10 cellular contexts compared by ENCODE assay signal in the genomic region with DNA sequence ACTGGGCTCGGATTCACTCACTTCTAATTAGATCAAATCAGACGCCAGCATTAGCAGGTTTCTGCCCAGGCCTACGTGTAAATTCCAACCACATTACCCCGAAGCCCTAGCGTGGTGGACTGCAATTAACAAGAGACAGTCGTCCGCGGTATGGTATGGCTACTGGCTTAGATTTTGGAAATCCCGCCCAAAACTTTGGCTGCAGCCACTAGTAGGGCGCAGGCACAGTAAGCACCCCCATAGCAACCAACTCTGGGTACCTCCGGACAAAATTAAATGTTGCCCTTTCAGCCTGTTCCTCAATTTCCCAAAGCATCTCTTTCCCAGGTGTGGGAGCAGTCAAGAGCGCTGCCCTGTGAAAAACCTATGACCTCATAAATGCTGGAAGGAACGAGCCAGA. TPM values are rescaled to one million over a fixed set of nuclear protein-coding genes. Genes with fewer than 3 reads are reported as not detected.
DNase-seq lines count a peak whose midpoint lies in the region; ATAC-seq, FAIRE-seq and TF ChIP-seq lines count a peak whose summit lies in the region.
"Had no signal": no experiment of that assay in that cellular context is flagged by ENCODE, and none has a peak within 500 bp of the region (broad histone marks: within the 10 kb centered on the region; RNA-seq: fewer than 3 reads in every experiment).

No MANE protein-coding gene starts in this region.

- H3K27ac Mint-ChIP-seq in activated naive CD4-positive, alpha-beta T cell treated with anti-CD3 and anti-CD28 coated beads, Interleukin-2, amount 10 ng/mL, durations not matched to agents 7 days and 5 days, result no peak overlapping the region

- H3K27me3 Mint-ChIP-seq in activated naive CD4-positive, alpha-beta T cell treated with anti-CD3 and anti-CD28 coated beads, Interleukin-2, amount 10 ng/mL, durations not matched to agents 7 days and 5 days, result peaks cover 19% of the 10 kb centered on the region

- ATAC-seq in upper lobe of right lung, result no peak
- no peak for ATAC-seq in HG02623 (IDR thresholded peaks at IDR 0.05; ENCODE audit: unreplicated experiment)

- H3K27ac ChIP-seq in mucosa of rectum (ENCODE audit: low read depth in 2 of 2, low read length in 2 of 2) (peak overlapping the region; percentile 58 to 63), upper lobe of right lung (peak overlapping the region; percentile 73)
- H3K27ac ChIP-seq: epithelial cell of prostate had no signal

- peak overlapping the region; percentile 50 for H3K4me3 Mint-ChIP-seq in activated naive CD4-positive, alpha-beta T cell treated with anti-CD3 and anti-CD28 coated beads, Interleukin-2, amount 10 ng/mL, durations not matched to agents 7 days and 5 days

- peaks cover 7% of the 10 kb centered on the region for H3K9me3 Mint-ChIP-seq in activated naive CD4-positive, alpha-beta T cell treated with anti-CD3 and anti-CD28 coated beads, Interleukin-2, amount 10 ng/mL, durations not matched to agents 7 days and 5 days

- no peak for FAIRE-seq in bronchial epithelial cell (lab: Jason Lieb, UNC)

- intact Hi-C loops in upper lobe of right lung (cut with DNase I), result no loop called here

- no peaks in the 10 kb centered on the region for H3K9me3 ChIP-seq in mucosa of rectum (ENCODE audit: control insufficient read depth in 2 of 2, low read length in 2 of 2)
- no peaks in the 10 kb centered on the region for H3K9me3 ChIP-seq in upper lobe of right lung

- DNase-seq in activated naive CD4-positive, alpha-beta T cell treated with anti-CD3 and anti-CD28 coated beads, Interleukin-2, amount 10 ng/mL, durations not matched to agents 7 days and 5 days, result no peak
- no peak for DNase-seq in activated naive CD4-positive, alpha-beta T cell treated with Interleukin-2 at 50 U/mL for 16 hours
- no peak for DNase-seq in bronchial epithelial cell (ENCODE audit: low read depth)
- no peak for DNase-seq in upper lobe of right lung
- DNase-seq in NCI-H510A (lab: John Stamatoyannopoulos, UW), result no peak
- DNase-seq in activated CD4-positive, alpha-beta T cell treated with anti-CD3 and anti-CD28 coated beads for 1 hour, result no peak

- no peaks in the 10 kb centered on the region for H3K36me3 ChIP-seq in bronchial epithelial cell (ENCODE audit: control insufficient read depth, insufficient read depth, low read length)
- H3K36me3 ChIP-seq in mucosa of rectum (ENCODE audit: control insufficient read depth in 2 of 2, insufficient read depth in 2 of 2, low read length in 2 of 2), result no peaks in the 10 kb centered on the region
- no peaks in the 10 kb centered on the region for H3K36me3 ChIP-seq in upper lobe of right lung

- no peak for TF ChIP-seq CTCF in bronchial epithelial cell (IDR thresholded peaks at IDR 0.05; ENCODE audit: insufficient read depth, low read length, severe bottlenecking)
- TF ChIP-seq CTCF in upper lobe of right lung (IDR thresholded peaks at IDR 0.05), result no peak

- peaks cover 18 to 24% of the 10 kb centered on the region in 2 donors for H3K4me1 ChIP-seq in mucosa of rectum (ENCODE audit: control insufficient read depth in 2 of 2, insufficient read depth in 2 of 2, low read length in 2 of 2)
- peaks cover 24% of the 10 kb centered on the region for H3K4me1 ChIP-seq in upper lobe of right lung

- CTCF ChIA-PET in activated naive CD4-positive, alpha-beta T cell treated with anti-CD3 and anti-CD28 coated beads, Interleukin-2, amount 10 ng/mL, durations not matched to agents 7 days and 5 days (lab: Charles Lee), result interaction anchor here (1.1 kb wide), 1 partner anchor 60 kb away, joined by 5 read pairs; no protein-coding TSS in a partner anchor

- peak overlapping the region; percentile 73 to 74 for H3K9ac ChIP-seq in mucosa of rectum (ENCODE audit: low read depth in 1 of 2, low read length in 2 of 2)

- H3K27me3 ChIP-seq in bronchial epithelial cell (ENCODE audit: control insufficient read depth, insufficient read depth, low read length), result no peaks in the 10 kb centered on the region
- H3K27me3 ChIP-seq in mucosa of rectum (ENCODE audit: control insufficient read depth in 2 of 2, insufficient read depth in 2 of 2, low read length in 2 of 2), result no peaks in the 10 kb centered on the region
- no peaks in the 10 kb centered on the region for H3K27me3 ChIP-seq in upper lobe of right lung

- peak overlapping the region; percentile 40 for H3K4me3 ChIP-seq in bronchial epithelial cell (ENCODE audit: low read depth, low read length)
- peak overlapping the region; percentile 70 to 72 for H3K4me3 ChIP-seq in mucosa of rectum (ENCODE audit: low read length in 2 of 2)
- peak overlapping the region; percentile 61 for H3K4me3 ChIP-seq in upper lobe of right lung

- peaks cover 22% of the 10 kb centered on the region for H3K4me1 Mint-ChIP-seq in activated naive CD4-positive, alpha-beta T cell treated with anti-CD3 and anti-CD28 coated beads, Interleukin-2, amount 10 ng/mL, durations not matched to agents 7 days and 5 days

- no peaks in the 10 kb centered on the region for H3K36me3 Mint-ChIP-seq in activated naive CD4-positive, alpha-beta T cell treated with anti-CD3 and anti-CD28 coated beads, Interleukin-2, amount 10 ng/mL, durations not matched to agents 7 days and 5 days

RNA-seq across cellular contexts. Expression of gene RARRES1, which starts 0.7 kb away (rescaled TPM):
- total RNA-seq in bronchial epithelial cell, result 2.4 TPM in 1 of 2 replicates, not detected in the other
- total RNA-seq in upper lobe of right lung, result 41.5 TPM
- total RNA-seq: Daoy had no signal

RNA-seq across cellular contexts. Expression of gene LXN, which starts 59.1 kb away (rescaled TPM):
- total RNA-seq in bronchial epithelial cell (3.5 and 6.8 TPM in 2 replicates), upper lobe of right lung (20.9 TPM)
- total RNA-seq: Daoy had no signal

Comparison
In these comparisons a context has a peak if more than half of its experiments do, and no peak if none do; other contexts are left out.
1. RNA of gene RARRES1, which starts 0.7 kb away (total RNA-seq): 41.5 TPM in upper lobe of right lung (single experiment); 2.4 TPM in bronchial epithelial cell; every median in the first group is over 10 times any median in the second.
2. Peak in every context shown above with its lines, with median percentiles within 50 percentile points of each other: H3K4me3 ChIP-seq.